Comparison of ENCODE assay signal across 1 cellular context in genomic region chr6:136439514-136440186, GRCh38.
TF ChIP-seq lines count a peak whose summit lies in the region.

No MANE protein-coding gene starts in this region.

TF ChIP-seq in HepG2, 621 proteins besides CTCF, POLR2A, EP300 and RAD21 (continued from another document):
- no peak for TF ChIP-seq ZNF562 (CRISPR knock-in tag; IDR thresholded peaks at IDR 0.05; ENCODE audit: borderline replicate concordance)
- TF ChIP-seq ATF7-NPFF (CRISPR knock-in tag; IDR thresholded peaks at IDR 0.05; ENCODE audit: low read depth) = no peak
- TF ChIP-seq, protein P1, sequence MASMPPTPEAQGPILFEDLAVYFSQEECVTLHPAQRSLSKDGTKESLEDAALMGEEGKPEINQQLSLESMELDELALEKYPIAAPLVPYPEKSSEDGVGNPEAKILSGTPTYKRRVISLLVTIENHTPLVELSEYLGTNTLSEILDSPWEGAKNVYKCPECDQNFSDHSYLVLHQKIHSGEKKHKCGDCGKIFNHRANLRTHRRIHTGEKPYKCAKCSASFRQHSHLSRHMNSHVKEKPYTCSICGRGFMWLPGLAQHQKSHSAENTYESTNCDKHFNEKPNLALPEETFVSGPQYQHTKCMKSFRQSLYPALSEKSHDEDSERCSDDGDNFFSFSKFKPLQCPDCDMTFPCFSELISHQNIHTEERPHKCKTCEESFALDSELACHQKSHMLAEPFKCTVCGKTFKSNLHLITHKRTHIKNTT (CRISPR knock-in tag; IDR thresholded peaks at IDR 0.05) = no peak
